In the genomic region with DNA sequence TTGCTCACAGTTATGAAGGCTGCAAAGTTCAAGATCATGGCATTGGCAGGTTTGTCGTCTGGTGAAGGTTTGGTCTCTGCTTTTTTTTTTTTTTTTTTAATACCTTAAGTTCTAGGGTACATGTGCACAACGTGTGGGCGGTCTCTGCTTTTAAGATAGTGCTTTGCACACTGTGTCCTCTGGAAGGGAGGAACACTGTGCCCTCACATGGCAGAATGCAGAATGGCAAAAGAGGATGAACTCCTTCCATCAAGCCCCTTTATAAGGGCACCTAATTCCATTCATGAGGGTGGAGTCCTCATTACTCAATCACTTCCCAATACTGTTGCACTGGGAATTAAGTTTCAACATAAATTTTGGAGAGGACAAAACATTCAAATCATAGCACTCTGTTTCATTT, we compare ENCODE assay signal across 21 cellular contexts.
DNase-seq lines count a peak whose midpoint lies in the region; ATAC-seq and TF ChIP-seq lines count a peak whose summit lies in the region.
"Had no signal": no experiment of that assay in that cellular context is flagged by ENCODE, and none has a peak within 500 bp of the region (broad histone marks: within the 10 kb centered on the region; RNA-seq: fewer than 3 reads in every experiment).

No MANE protein-coding gene starts in this region.

- TF ChIP-seq CTCF in C4-2B (conservative IDR thresholded peaks at IDR 0.05) (peak; percentile 13; the same call in 1 of the 2 replicates), GM12872 (IDR thresholded peaks at IDR 0.05; ENCODE audit: insufficient read depth, low read depth, low read length) (0 out of 3 replicates have a peak, but pooled peaks have one; percentile 6), OCI-LY3 (IDR thresholded peaks at IDR 0.05; ENCODE audit: low read depth, low read length) (peak; percentile 35; the same call in 1 of the 2 replicates), endothelial cell (IDR thresholded peaks at IDR 0.05; ENCODE audit: unreplicated experiment) (no peak)

- H4K20me1 ChIP-seq in OCI-LY3 (ENCODE audit: insufficient read depth, low read length) = no peaks in the 10 kb centered on the region

- no peaks in the 10 kb centered on the region for H3K79me2 ChIP-seq in OCI-LY3 (ENCODE audit: low read length)

- intact Hi-C loops in Right ventricle myocardium inferior (cut with DNase I) = no loop called here

- H3K27me3 Mint-ChIP-seq in endothelial cell (ENCODE audit: unreplicated experiment) = no peaks in the 10 kb centered on the region
- H3K27me3 Mint-ChIP-seq: IgD-negative memory B cell had no signal

- H3K36me3 Mint-ChIP-seq in endothelial cell (ENCODE audit: low read depth, unreplicated experiment) = no peaks in the 10 kb centered on the region
- H3K36me3 Mint-ChIP-seq: CD14-positive monocyte had no signal

- H3K4me2 ChIP-seq in OCI-LY3 (ENCODE audit: low read length) = no peak overlapping the region

- H3K4me3 Mint-ChIP-seq in endothelial cell (ENCODE audit: unreplicated experiment) = no peak overlapping the region
- H3K4me3 Mint-ChIP-seq: activated T-cell treated with anti-CD3 and anti-CD28 coated beads, Interleukin-2, amount 50 U/mL, for 24 hours; CD14-positive monocyte; IgD-negative memory B cell; nephron had no signal

- H3K27ac ChIP-seq in C4-2B (no peak overlapping the region), OCI-LY3 (ENCODE audit: low read length) (no peak overlapping the region)
- H3K27ac ChIP-seq: coronary artery, psoas muscle, RWPE1, thoracic aorta had no signal

- DNase-seq in endothelial cell (ENCODE audit: low spot score) = peak; percentile 3
- DNase-seq in 8988T = no peak
- DNase-seq in Right ventricle myocardium inferior (ENCODE audit: missing footprints) = no peak
- no peak for DNase-seq in stimulated activated naive CD4-positive, alpha-beta T cell (lab: John Stamatoyannopoulos, UW)
- DNase-seq: activated CD4-positive, alpha-beta T cell treated with anti-CD3 and anti-CD28 coated beads, Interleukin-2, amount 50 U/mL, for 4 hours; activated naive CD4-positive, alpha-beta T cell treated with anti-CD3 and anti-CD28 coated beads, Interleukin-2, amount 50 U/mL, for 16 hours; activated T-cell treated with anti-CD3 and anti-CD28 coated beads, Interleukin-2, amount 50 U/mL, for 24 hours; DMS153; foreskin melanocyte; NCI-H2081 treated with DMSO at 0.1 percent for 48 hours; NK-92 treated with Interleukin-12 subunit alpha and Interleukin-12 subunit beta, amount 100 ng/mL, for 24 hours; psoas muscle had no signal

- no peaks in the 10 kb centered on the region for H3K27me3 ChIP-seq in OCI-LY3 (ENCODE audit: low read depth, low read length)

- H3K9me3 ChIP-seq in OCI-LY3 (ENCODE audit: insufficient read depth, low read length) = no peaks in the 10 kb centered on the region
- H3K9me3 ChIP-seq: psoas muscle, thoracic aorta had no signal

- H3K4me1 ChIP-seq in OCI-LY3 (ENCODE audit: low read length) = peaks cover 9% of the 10 kb centered on the region
- H3K4me1 ChIP-seq: psoas muscle had no signal

- H3K9ac ChIP-seq in OCI-LY3 (ENCODE audit: low read length) = no peak overlapping the region

- no peak for ATAC-seq in Right ventricle myocardium inferior
- ATAC-seq: psoas muscle had no signal

- H3K4me3 ChIP-seq in OCI-LY3 (ENCODE audit: low read length) = no peak overlapping the region
- H3K4me3 ChIP-seq: coronary artery, psoas muscle, thoracic aorta had no signal

- H3K4me1 Mint-ChIP-seq in endothelial cell (ENCODE audit: unreplicated experiment) = peaks cover 5% of the 10 kb centered on the region
- H3K4me1 Mint-ChIP-seq: CD14-positive monocyte, nephron had no signal

- no peaks in the 10 kb centered on the region for H3K9me3 Mint-ChIP-seq in endothelial cell (ENCODE audit: unreplicated experiment)
- H3K9me3 Mint-ChIP-seq: activated T-cell treated with anti-CD3 and anti-CD28 coated beads, Interleukin-2, amount 50 U/mL, for 24 hours; IgD-negative memory B cell; nephron had no signal

- no peaks in the 10 kb centered on the region for H3K36me3 ChIP-seq in OCI-LY3 (replicated peaks; ENCODE audit: low read depth, low read length)
- H3K36me3 ChIP-seq: thoracic aorta had no signal

- H3K27ac Mint-ChIP-seq in endothelial cell (ENCODE audit: unreplicated experiment) = no peak overlapping the region
- H3K27ac Mint-ChIP-seq: activated T-cell treated with anti-CD3 and anti-CD28 coated beads, Interleukin-2, amount 50 U/mL, for 24 hours; CD14-positive monocyte; IgD-negative memory B cell; nephron had no signal

- no peak overlapping the region for H2AFZ ChIP-seq in OCI-LY3 (ENCODE audit: low read depth, low read length)
